Comparison of ENCODE assay signal across 3 cellular contexts in the genomic region with DNA sequence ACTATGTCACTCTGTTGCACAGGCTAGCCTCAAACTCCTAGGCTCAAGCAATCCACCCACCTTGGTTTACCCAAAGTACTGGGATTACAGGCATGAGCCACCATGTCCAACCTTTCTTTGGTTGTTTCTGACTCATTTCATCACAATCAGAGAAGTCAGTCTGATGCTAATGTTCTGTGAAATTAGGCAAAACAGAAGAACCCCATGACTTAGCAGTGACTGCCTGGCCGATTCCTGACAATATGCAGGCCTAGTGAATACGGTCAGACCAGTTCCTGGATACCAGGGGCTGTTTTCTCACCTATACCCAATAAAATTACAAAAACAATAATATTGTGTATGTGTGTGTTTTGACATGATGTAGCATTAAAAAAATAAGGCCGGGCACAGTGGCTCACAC.
TF ChIP-seq lines count a peak whose summit lies in the region.

No MANE protein-coding gene starts in this region.

TF ChIP-seq in HepG2, 621 proteins besides CTCF, POLR2A, EP300 and RAD21:
- TF ChIP-seq MXD4 (CRISPR knock-in tag; IDR thresholded peaks at IDR 0.05) (no peak), MATR3 (CRISPR knock-in tag; IDR thresholded peaks at IDR 0.05) (no peak), ZBTB7A (CRISPR knock-in tag; IDR thresholded peaks at IDR 0.05) (no peak)
- TF ChIP-seq, protein P1, sequence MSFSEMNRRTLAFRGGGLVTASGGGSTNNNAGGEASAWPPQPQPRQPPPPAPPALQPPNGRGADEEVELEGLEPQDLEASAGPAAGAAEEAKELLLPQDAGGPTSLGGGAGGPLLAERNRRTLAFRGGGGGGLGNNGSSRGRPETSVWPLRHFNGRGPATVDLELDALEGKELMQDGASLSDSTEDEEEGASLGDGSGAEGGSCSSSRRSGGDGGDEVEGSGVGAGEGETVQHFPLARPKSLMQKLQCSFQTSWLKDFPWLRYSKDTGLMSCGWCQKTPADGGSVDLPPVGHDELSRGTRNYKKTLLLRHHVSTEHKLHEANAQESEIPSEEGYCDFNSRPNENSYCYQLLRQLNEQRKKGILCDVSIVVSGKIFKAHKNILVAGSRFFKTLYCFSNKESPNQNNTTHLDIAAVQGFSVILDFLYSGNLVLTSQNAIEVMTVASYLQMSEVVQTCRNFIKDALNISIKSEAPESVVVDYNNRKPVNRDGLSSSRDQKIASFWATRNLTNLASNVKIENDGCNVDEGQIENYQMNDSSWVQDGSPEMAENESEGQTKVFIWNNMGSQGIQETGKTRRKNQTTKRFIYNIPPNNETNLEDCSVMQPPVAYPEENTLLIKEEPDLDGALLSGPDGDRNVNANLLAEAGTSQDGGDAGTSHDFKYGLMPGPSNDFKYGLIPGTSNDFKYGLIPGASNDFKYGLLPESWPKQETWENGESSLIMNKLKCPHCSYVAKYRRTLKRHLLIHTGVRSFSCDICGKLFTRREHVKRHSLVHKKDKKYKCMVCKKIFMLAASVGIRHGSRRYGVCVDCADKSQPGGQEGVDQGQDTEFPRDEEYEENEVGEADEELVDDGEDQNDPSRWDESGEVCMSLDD (CRISPR knock-in tag; IDR thresholded peaks at IDR 0.05; ENCODE audit: borderline replicate concordance): no peak
- TF ChIP-seq, protein P2, sequence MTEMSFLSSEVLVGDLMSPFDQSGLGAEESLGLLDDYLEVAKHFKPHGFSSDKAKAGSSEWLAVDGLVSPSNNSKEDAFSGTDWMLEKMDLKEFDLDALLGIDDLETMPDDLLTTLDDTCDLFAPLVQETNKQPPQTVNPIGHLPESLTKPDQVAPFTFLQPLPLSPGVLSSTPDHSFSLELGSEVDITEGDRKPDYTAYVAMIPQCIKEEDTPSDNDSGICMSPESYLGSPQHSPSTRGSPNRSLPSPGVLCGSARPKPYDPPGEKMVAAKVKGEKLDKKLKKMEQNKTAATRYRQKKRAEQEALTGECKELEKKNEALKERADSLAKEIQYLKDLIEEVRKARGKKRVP (CRISPR knock-in tag; IDR thresholded peaks at IDR 0.05): 0 out of 4 replicates have a peak, but pooled peaks of 1 of the 2 experiments have one; percentile 33

TF ChIP-seq in GM12878, 131 proteins besides CTCF, POLR2A, EP300 and RAD21:
- TF ChIP-seq IRF4 (IDR thresholded peaks at IDR 0.05; ENCODE audit: low read depth, low read length) (no peak), MTA3 (IDR thresholded peaks at IDR 0.05; ENCODE audit: borderline replicate concordance, low read length) (no peak), TARDBP (IDR thresholded peaks at IDR 0.05; ENCODE audit: borderline replicate concordance) (no peak), JUNB (IDR thresholded peaks at IDR 0.05) (peak; percentile 37; the same call in 1 of the 2 replicates), CBX3 (IDR thresholded peaks at IDR 0.05; ENCODE audit: borderline replicate concordance, low read depth) (no peak), RB1 (IDR thresholded peaks at IDR 0.05; ENCODE audit: borderline replicate concordance) (no peak), MTA2 (IDR thresholded peaks at IDR 0.05; ENCODE audit: low read depth) (no peak)
- TF ChIP-seq, protein P3, sequence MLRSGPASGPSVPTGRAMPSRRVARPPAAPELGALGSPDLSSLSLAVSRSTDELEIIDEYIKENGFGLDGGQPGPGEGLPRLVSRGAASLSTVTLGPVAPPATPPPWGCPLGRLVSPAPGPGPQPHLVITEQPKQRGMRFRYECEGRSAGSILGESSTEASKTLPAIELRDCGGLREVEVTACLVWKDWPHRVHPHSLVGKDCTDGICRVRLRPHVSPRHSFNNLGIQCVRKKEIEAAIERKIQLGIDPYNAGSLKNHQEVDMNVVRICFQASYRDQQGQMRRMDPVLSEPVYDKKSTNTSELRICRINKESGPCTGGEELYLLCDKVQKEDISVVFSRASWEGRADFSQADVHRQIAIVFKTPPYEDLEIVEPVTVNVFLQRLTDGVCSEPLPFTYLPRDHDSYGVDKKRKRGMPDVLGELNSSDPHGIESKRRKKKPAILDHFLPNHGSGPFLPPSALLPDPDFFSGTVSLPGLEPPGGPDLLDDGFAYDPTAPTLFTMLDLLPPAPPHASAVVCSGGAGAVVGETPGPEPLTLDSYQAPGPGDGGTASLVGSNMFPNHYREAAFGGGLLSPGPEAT (IDR thresholded peaks at IDR 0.05; ENCODE audit: low read depth): no peak

TF ChIP-seq in GM23338, 12 proteins besides CTCF, POLR2A, EP300 and RAD21:
- no peak for TF ChIP-seq ZNF331 (CRISPR knock-in tag; IDR thresholded peaks at IDR 0.05; ENCODE audit: low read depth)
- no peak for TF ChIP-seq STAT1 (IDR thresholded peaks at IDR 0.05; ENCODE audit: unreplicated experiment)
- TF ChIP-seq, protein P4, sequence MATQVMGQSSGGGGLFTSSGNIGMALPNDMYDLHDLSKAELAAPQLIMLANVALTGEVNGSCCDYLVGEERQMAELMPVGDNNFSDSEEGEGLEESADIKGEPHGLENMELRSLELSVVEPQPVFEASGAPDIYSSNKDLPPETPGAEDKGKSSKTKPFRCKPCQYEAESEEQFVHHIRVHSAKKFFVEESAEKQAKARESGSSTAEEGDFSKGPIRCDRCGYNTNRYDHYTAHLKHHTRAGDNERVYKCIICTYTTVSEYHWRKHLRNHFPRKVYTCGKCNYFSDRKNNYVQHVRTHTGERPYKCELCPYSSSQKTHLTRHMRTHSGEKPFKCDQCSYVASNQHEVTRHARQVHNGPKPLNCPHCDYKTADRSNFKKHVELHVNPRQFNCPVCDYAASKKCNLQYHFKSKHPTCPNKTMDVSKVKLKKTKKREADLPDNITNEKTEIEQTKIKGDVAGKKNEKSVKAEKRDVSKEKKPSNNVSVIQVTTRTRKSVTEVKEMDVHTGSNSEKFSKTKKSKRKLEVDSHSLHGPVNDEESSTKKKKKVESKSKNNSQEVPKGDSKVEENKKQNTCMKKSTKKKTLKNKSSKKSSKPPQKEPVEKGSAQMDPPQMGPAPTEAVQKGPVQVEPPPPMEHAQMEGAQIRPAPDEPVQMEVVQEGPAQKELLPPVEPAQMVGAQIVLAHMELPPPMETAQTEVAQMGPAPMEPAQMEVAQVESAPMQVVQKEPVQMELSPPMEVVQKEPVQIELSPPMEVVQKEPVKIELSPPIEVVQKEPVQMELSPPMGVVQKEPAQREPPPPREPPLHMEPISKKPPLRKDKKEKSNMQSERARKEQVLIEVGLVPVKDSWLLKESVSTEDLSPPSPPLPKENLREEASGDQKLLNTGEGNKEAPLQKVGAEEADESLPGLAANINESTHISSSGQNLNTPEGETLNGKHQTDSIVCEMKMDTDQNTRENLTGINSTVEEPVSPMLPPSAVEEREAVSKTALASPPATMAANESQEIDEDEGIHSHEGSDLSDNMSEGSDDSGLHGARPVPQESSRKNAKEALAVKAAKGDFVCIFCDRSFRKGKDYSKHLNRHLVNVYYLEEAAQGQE (IDR thresholded peaks at IDR 0.05; ENCODE audit: unreplicated experiment): no peak
- TF ChIP-seq, protein P5, sequence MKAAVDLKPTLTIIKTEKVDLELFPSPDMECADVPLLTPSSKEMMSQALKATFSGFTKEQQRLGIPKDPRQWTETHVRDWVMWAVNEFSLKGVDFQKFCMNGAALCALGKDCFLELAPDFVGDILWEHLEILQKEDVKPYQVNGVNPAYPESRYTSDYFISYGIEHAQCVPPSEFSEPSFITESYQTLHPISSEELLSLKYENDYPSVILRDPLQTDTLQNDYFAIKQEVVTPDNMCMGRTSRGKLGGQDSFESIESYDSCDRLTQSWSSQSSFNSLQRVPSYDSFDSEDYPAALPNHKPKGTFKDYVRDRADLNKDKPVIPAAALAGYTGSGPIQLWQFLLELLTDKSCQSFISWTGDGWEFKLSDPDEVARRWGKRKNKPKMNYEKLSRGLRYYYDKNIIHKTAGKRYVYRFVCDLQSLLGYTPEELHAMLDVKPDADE (IDR thresholded peaks at IDR 0.05): no peak
- no peak for TF ChIP-seq ZNF114 (CRISPR knock-in tag; IDR thresholded peaks at IDR 0.05)
- no peak for TF ChIP-seq JUNB (IDR thresholded peaks at IDR 0.05; ENCODE audit: unreplicated experiment)
- no peak for TF ChIP-seq POLR2AphosphoS5 (IDR thresholded peaks at IDR 0.05; ENCODE audit: low read depth)
- TF ChIP-seq EZH2phosphoT487 (IDR thresholded peaks at IDR 0.05; ENCODE audit: unreplicated experiment): no peak
- no peak for TF ChIP-seq NANOG (IDR thresholded peaks at IDR 0.05; ENCODE audit: borderline replicate concordance)
- TF ChIP-seq, protein P6, sequence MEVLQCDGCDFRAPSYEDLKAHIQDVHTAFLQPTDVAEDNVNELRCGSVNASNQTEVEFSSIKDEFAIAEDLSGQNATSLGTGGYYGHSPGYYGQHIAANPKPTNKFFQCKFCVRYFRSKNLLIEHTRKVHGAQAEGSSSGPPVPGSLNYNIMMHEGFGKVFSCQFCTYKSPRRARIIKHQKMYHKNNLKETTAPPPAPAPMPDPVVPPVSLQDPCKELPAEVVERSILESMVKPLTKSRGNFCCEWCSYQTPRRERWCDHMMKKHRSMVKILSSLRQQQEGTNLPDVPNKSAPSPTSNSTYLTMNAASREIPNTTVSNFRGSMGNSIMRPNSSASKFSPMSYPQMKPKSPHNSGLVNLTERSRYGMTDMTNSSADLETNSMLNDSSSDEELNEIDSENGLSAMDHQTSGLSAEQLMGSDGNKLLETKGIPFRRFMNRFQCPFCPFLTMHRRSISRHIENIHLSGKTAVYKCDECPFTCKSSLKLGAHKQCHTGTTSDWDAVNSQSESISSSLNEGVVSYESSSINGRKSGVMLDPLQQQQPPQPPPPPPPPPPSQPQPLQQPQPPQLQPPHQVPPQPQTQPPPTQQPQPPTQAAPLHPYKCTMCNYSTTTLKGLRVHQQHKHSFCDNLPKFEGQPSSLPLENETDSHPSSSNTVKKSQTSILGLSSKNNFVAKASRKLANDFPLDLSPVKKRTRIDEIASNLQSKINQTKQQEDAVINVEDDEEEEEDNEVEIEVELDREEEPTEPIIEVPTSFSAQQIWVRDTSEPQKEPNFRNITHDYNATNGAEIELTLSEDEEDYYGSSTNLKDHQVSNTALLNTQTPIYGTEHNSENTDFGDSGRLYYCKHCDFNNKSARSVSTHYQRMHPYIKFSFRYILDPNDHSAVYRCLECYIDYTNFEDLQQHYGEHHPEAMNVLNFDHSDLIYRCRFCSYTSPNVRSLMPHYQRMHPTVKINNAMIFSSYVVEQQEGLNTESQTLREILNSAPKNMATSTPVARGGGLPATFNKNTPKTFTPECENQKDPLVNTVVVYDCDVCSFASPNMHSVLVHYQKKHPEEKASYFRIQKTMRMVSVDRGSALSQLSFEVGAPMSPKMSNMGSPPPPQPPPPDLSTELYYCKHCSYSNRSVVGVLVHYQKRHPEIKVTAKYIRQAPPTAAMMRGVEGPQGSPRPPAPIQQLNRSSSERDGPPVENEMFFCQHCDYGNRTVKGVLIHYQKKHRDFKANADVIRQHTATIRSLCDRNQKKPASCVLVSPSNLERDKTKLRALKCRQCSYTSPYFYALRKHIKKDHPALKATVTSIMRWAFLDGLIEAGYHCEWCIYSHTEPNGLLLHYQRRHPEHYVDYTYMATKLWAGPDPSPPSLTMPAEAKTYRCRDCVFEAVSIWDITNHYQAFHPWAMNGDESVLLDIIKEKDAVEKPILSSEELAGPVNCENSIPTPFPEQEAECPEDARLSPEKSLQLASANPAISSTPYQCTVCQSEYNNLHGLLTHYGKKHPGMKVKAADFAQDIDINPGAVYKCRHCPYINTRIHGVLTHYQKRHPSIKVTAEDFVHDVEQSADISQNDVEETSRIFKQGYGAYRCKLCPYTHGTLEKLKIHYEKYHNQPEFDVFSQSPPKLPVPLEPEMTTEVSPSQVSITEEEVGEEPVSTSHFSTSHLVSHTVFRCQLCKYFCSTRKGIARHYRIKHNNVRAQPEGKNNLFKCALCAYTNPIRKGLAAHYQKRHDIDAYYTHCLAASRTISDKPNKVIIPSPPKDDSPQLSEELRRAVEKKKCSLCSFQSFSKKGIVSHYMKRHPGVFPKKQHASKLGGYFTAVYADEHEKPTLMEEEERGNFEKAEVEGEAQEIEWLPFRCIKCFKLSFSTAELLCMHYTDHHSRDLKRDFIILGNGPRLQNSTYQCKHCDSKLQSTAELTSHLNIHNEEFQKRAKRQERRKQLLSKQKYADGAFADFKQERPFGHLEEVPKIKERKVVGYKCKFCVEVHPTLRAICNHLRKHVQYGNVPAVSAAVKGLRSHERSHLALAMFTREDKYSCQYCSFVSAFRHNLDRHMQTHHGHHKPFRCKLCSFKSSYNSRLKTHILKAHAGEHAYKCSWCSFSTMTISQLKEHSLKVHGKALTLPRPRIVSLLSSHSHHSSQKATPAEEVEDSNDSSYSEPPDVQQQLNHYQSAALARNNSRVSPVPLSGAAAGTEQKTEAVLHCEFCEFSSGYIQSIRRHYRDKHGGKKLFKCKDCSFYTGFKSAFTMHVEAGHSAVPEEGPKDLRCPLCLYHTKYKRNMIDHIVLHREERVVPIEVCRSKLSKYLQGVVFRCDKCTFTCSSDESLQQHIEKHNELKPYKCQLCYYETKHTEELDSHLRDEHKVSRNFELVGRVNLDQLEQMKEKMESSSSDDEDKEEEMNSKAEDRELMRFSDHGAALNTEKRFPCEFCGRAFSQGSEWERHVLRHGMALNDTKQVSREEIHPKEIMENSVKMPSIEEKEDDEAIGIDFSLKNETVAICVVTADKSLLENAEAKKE (CRISPR knock-in tag; IDR thresholded peaks at IDR 0.05): no peak
- no peak for TF ChIP-seq CREB1 (CRISPR knock-in tag; IDR thresholded peaks at IDR 0.05; ENCODE audit: low read depth)
- TF ChIP-seq EZH2 (IDR thresholded peaks at IDR 0.05; ENCODE audit: low read depth, unreplicated experiment): no peak
